ENCODE assay signal across 16 cellular contexts in the genomic region with DNA sequence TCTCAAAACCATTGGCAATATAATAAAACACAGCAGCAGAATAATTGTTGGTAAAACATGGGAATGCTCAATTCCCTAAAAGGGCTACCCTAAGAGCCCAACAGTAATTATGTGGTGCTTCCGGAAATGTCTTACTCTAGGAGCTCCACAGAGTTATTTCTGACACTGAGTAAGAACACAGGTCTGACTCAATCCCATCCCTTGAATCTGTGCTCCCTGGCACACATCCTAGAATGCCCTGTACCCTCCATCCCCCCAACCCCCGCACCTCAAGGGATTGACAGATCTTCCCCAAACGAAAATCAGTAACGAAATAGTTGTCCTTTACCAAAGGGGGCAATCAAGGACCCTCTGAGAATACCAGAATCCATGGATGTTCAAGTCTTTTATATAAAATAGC.
DNase-seq lines count a peak whose midpoint lies in the region; ATAC-seq and TF ChIP-seq lines count a peak whose summit lies in the region.
"Had no signal": no experiment of that assay in that cellular context is flagged by ENCODE, and none has a peak within 500 bp of the region (broad histone marks: within the 10 kb centered on the region; RNA-seq: fewer than 3 reads in every experiment).

No MANE protein-coding gene starts in this region.

- peaks cover 22% of the 10 kb centered on the region for H3K4me1 Mint-ChIP-seq in Caco-2 (ENCODE audit: low read depth, unreplicated experiment)
- H3K4me1 Mint-ChIP-seq: B cell had no signal

- CTCF ChIA-PET in Caco-2 (lab: Charles Lee): no interaction called here

- peaks cover 91% of the 10 kb centered on the region for H3K36me3 Mint-ChIP-seq in Caco-2 (ENCODE audit: insufficient read depth, unreplicated experiment)

- H3K9me3 ChIP-seq in Caco-2: no peaks in the 10 kb centered on the region

- no peaks in the 10 kb centered on the region for H3K9me3 Mint-ChIP-seq in Caco-2 (ENCODE audit: unreplicated experiment)
- H3K9me3 Mint-ChIP-seq: CD4-positive, alpha-beta T cell; H9 had no signal

- BruUV-seq in Caco-2 (replicated peaks; lab: Mats Ljungman, UMichigan): no TSS peak

- peak overlapping the region; percentile 97 for H3K27ac Mint-ChIP-seq in Caco-2 (ENCODE audit: unreplicated experiment)
- H3K27ac Mint-ChIP-seq: B cell; CD4-positive, alpha-beta T cell; H9 had no signal

- no peak for ATAC-seq in HG02588 (IDR thresholded peaks at IDR 0.05; ENCODE audit: unreplicated experiment)
- no peak for ATAC-seq in GM21515 (IDR thresholded peaks at IDR 0.05; ENCODE audit: unreplicated experiment)
- no peak for ATAC-seq in GM18873 (IDR thresholded peaks at IDR 0.05; ENCODE audit: low FRiP score, unreplicated experiment)

- H3K4me3 Mint-ChIP-seq in Caco-2 (ENCODE audit: unreplicated experiment): no peak overlapping the region
- H3K4me3 Mint-ChIP-seq: B cell; CD4-positive, alpha-beta T cell; H9 had no signal

- no peak for TF ChIP-seq CTCF in Caco-2 (IDR thresholded peaks at IDR 0.05; ENCODE audit: insufficient read depth in 1 of 2, low read depth in 1 of 2, low read length in 1 of 2, severe bottlenecking in 1 of 2, unreplicated experiment in 1 of 2)

- intact Hi-C loops in Caco-2 (cut with micrococcal nuclease; ENCODE audit: unreplicated experiment): no loop called here

- peaks cover 2% of the 10 kb centered on the region; the same call in 1 of the 2 replicates for H3K36me3 ChIP-seq in Caco-2 (ENCODE audit: control insufficient read depth, insufficient read depth, low read length)

- no peaks in the 10 kb centered on the region for H3K27me3 Mint-ChIP-seq in Caco-2 (ENCODE audit: insufficient read depth, unreplicated experiment)
- H3K27me3 Mint-ChIP-seq: CD4-positive, alpha-beta T cell had no signal

- H3K4me1 ChIP-seq in Caco-2: peaks cover 43% of the 10 kb centered on the region

- DNase-seq in Caco-2 (no peak), ELR (ENCODE audit: low read depth) (peak; percentile 42), RPMI7951 (ENCODE audit: low read depth) (peak; percentile 58), myocyte (ENCODE audit: low read depth) (peak; percentile 31), occipital lobe (lab: John Stamatoyannopoulos, UW) (no peak)
- DNase-seq: ACHN; C1 segment of cervical spinal cord; CD4-positive, alpha-beta T cell; DMS153; DMS79 treated with DMSO at 0.1 percent for 48 hours; GOT3; H9 had no signal

- no peak overlapping the region for H3K4me3 ChIP-seq in Caco-2 (ENCODE audit: low read depth, low read length)

- POLR2A ChIA-PET in Caco-2 (lab: Charles Lee): no interaction called here

- no peaks in the 10 kb centered on the region for H3K27me3 ChIP-seq in Caco-2 (replicated peaks; ENCODE audit: control insufficient read depth, insufficient read depth, low read length)

Comparison
In these comparisons a context has a peak if more than half of its experiments do, and no peak if none do; other contexts are left out.
1. DNase-seq: peak in ELR (single experiment), RPMI7951 (single experiment) and myocyte (single experiment); none in Caco-2 (0 of 2) and occipital lobe (single experiment).